Comparison of ENCODE assay signal across 14 cellular contexts in the genomic region with DNA sequence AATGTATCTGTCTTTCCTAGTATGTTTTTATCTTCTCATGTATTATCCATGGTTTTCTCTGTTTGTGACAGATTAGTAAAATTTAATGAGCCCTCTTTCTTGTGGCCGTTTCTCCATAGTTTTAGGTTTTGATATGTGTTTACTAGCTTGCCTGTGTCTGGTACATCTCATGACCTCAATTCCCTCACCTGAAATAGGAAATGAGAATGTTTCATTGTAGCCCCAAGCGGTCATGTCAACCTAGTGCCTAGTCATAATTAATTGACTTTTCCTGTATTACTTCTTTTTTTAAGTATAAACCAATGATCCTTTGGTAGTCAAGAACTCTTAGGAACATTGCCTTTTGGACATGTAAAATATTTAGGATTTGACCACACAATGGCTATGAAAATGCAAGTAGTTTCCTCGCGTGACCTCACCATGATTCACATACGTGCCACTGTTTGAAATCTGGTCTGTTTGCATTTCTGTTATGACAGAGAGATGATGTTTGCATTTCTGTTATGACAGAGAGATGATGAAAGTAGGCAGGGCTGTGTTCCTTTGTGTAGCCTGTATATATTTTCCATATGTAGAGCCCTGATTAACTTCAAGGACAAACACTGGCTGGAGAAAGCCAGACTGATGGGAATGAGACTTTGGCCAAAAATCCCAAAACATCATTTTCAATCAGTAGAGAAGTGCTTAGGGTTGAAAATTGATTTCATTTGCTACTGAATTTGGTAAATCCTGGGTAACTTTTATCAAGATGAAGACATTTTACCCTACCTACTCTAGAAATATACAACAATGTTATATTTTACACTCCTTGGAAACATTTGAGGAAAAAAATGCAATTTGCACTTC.
DNase-seq lines count a peak whose midpoint lies in the region; ATAC-seq, FAIRE-seq and TF ChIP-seq lines count a peak whose summit lies in the region.
"Had no signal": no experiment of that assay in that cellular context is flagged by ENCODE, and none has a peak within 500 bp of the region (broad histone marks: within the 10 kb centered on the region; RNA-seq: fewer than 3 reads in every experiment).

No MANE protein-coding gene starts in this region.

- H3K9me3 ChIP-seq in keratinocyte (ENCODE audit: control insufficient read depth, low read depth, low read length): no peaks in the 10 kb centered on the region
- H3K9me3 ChIP-seq: suprapubic skin had no signal

- DNase-seq in Daoy (ENCODE audit: low read depth) (peak; percentile 46), HT1080 (ENCODE audit: low read depth) (peak; percentile 88), astrocyte of the cerebellum (ENCODE audit: low read depth) (peak; percentile 62), keratinocyte (ENCODE audit: low read depth, low spot score) (peak; percentile 71), HuH-7 (ENCODE audit: low spot score) (no peak)
- DNase-seq: activated CD4-positive, alpha-beta T cell treated with anti-CD3 and anti-CD28 coated beads, Interleukin-2, amount 10 ng/mL, durations not matched to agents 7 days and 5 days; activated naive CD4-positive, alpha-beta T cell treated with anti-CD3 and anti-CD28 coated beads, Interleukin-2, amount 10 ng/mL, durations not matched to agents 7 days and 5 days; Calu3; cortex of kidney; SW 1271 had no signal

- H3K4me3 ChIP-seq in astrocyte of the cerebellum (ENCODE audit: low read depth, low read length) (no peak overlapping the region), keratinocyte (ENCODE audit: control insufficient read depth in 2 of 3, extremely low read depth in 1 of 3, insufficient read depth in 2 of 3, low read depth in 1 of 3, low read length in 3 of 3) (no peak overlapping the region)
- H3K4me3 ChIP-seq: suprapubic skin had no signal

- H3K27me3 ChIP-seq in keratinocyte (ENCODE audit: control insufficient read depth, extremely low read depth, insufficient read depth, low read length): no peaks in the 10 kb centered on the region
- H3K27me3 ChIP-seq: suprapubic skin had no signal

- H2AFZ ChIP-seq in keratinocyte (ENCODE audit: control insufficient read depth, low read length): no peak overlapping the region

- in situ Hi-C loops in astrocyte of the cerebellum (cut with HindIII; ENCODE audit: low sequenced_read_pairs): no loop called here

- H3K9ac ChIP-seq in keratinocyte (ENCODE audit: control insufficient read depth, extremely low read depth, insufficient read depth, low read length): peak overlapping the region; percentile 29

- H4K20me1 ChIP-seq in keratinocyte (ENCODE audit: control insufficient read depth, extremely low read depth, insufficient read depth, low read length): no peaks in the 10 kb centered on the region

- dilution Hi-C loops in keratinocyte (cut with MboI; ENCODE audit: extremely low pct_ligation_motif_present, low sequenced_read_pairs): no loop called here

- ATAC-seq in GM21786 (IDR thresholded peaks at IDR 0.05; ENCODE audit: unreplicated experiment): no peak
- ATAC-seq in HG03460 (IDR thresholded peaks at IDR 0.05; ENCODE audit: unreplicated experiment): no peak

- peaks cover 47% of the 10 kb centered on the region for H3K4me1 ChIP-seq in keratinocyte (ENCODE audit: control insufficient read depth, extremely low read depth, insufficient read depth, low read length)
- H3K4me1 ChIP-seq: suprapubic skin had no signal

- TF ChIP-seq CTCF in astrocyte of the cerebellum (IDR thresholded peaks at IDR 0.05; ENCODE audit: low read depth, low read length, missing control alignments) (no peak), keratinocyte (optimal IDR thresholded peaks at IDR 0.05 in 1 of 3, IDR thresholded peaks at IDR 0.05 in 1 of 3, conservative IDR thresholded peaks at IDR 0.05 in 1 of 3; ENCODE audit: extremely low read depth in 1 of 3, insufficient read depth in 2 of 3, low read length in 3 of 3) (no peak)

- H3K36me3 ChIP-seq in keratinocyte (ENCODE audit: control insufficient read depth in 2 of 2, extremely low read depth in 1 of 2, insufficient read depth in 2 of 2, low read length in 2 of 2): no peaks in the 10 kb centered on the region

- H3K9me1 ChIP-seq in keratinocyte (ENCODE audit: control insufficient read depth, extremely low read depth, insufficient read depth, low read length): no peaks in the 10 kb centered on the region

- H3K4me2 ChIP-seq in keratinocyte (ENCODE audit: control insufficient read depth, extremely low read depth, insufficient read depth, low read depth, low read length): peak overlapping the region; percentile 64

- peak overlapping the region; percentile 86 for H3K27ac ChIP-seq in keratinocyte (ENCODE audit: control insufficient read depth, insufficient read depth, low read length)
- H3K27ac ChIP-seq: suprapubic skin had no signal

- peak; percentile 79 for FAIRE-seq in keratinocyte (lab: Jason Lieb, UNC)
- FAIRE-seq: H1 had no signal

- H3K79me2 ChIP-seq in keratinocyte (ENCODE audit: control insufficient read depth, insufficient read depth, low read length): no peaks in the 10 kb centered on the region
